ENCODE assay signal across 11 cellular contexts in the genomic region with DNA sequence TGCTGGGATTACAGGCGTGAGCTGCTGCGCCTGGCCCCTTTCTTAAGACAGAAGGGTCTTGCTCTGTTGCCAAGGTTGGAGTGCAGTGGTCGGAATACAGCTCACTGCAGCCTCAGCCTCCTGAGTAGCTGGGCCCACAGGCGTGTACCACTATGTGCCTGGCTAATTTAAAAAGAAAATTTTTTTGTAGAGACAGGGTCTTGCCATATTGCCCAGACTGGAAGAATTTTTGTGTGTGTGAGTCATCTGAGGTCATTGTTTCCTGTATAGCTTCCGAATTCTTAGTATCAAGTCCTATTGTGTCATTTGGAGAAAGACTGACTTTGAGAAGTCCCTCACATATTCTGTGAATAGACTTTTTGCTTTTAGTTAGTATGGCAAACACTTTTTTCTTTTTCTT.
DNase-seq lines count a peak whose midpoint lies in the region; ATAC-seq and TF ChIP-seq lines count a peak whose summit lies in the region.
"Had no signal": no experiment of that assay in that cellular context is flagged by ENCODE, and none has a peak within 500 bp of the region (broad histone marks: within the 10 kb centered on the region; RNA-seq: fewer than 3 reads in every experiment).

No MANE protein-coding gene starts in this region.

- H3K27ac Mint-ChIP-seq in activated naive CD8-positive, alpha-beta T cell treated with anti-CD3 and anti-CD28 coated beads, Interleukin-2, amount 50 U/mL, for 24 hours: peak overlapping the region; percentile 74
- peak overlapping the region in 2 of 3 experiments; percentile 37 to 55 for H3K27ac Mint-ChIP-seq in nephron

- H3K27me3 Mint-ChIP-seq in activated naive CD8-positive, alpha-beta T cell treated with anti-CD3 and anti-CD28 coated beads, Interleukin-2, amount 50 U/mL, for 24 hours: no peaks in the 10 kb centered on the region
- no peaks in the 10 kb centered on the region for H3K27me3 Mint-ChIP-seq in nephron (ENCODE audit: low read depth)

- H3K9me3 Mint-ChIP-seq in activated naive CD8-positive, alpha-beta T cell treated with anti-CD3 and anti-CD28 coated beads, Interleukin-2, amount 50 U/mL, for 24 hours: no peaks in the 10 kb centered on the region
- H3K9me3 Mint-ChIP-seq in nephron: no peaks in the 10 kb centered on the region

- H3K4me3 Mint-ChIP-seq in activated naive CD8-positive, alpha-beta T cell treated with anti-CD3 and anti-CD28 coated beads, Interleukin-2, amount 50 U/mL, for 24 hours: peak overlapping the region; percentile 55
- peak overlapping the region in 2 of 3 experiments; percentile 31 to 38 for H3K4me3 Mint-ChIP-seq in nephron

- TF ChIP-seq CTCF in nephron (IDR thresholded peaks at IDR 0.05; ENCODE audit: unreplicated experiment in 3 of 3) (no peak), GM20000 (IDR thresholded peaks at IDR 0.05; ENCODE audit: extremely low read depth, missing control alignments) (no peak)

- peaks cover 76% of the 10 kb centered on the region for H3K4me1 Mint-ChIP-seq in activated naive CD8-positive, alpha-beta T cell treated with anti-CD3 and anti-CD28 coated beads, Interleukin-2, amount 50 U/mL, for 24 hours
- peaks cover 53% of the 10 kb centered on the region for H3K4me1 Mint-ChIP-seq in nephron

- ATAC-seq in activated naive CD8-positive, alpha-beta T cell treated with anti-CD3 and anti-CD28 coated beads, Interleukin-2, amount 50 U/mL, for 24 hours: peak; percentile 14
- ATAC-seq in GM18907 (IDR thresholded peaks at IDR 0.05; ENCODE audit: unreplicated experiment): no peak
- ATAC-seq: left ventricle myocardium superior had no signal

- DNase-seq in EL (peak; percentile 84), NOMO-1 treated with DMSO at 0.1 percent for 48 hours (lab: John Stamatoyannopoulos, UW; ENCODE audit: unreplicated experiment) (peak; percentile 72), NAMALWA (ENCODE audit: low spot score) (no peak), GM20000 (ENCODE audit: low spot score) (no peak), NCI-H82 treated with DMSO at 0.1 percent for 48 hours (lab: John Stamatoyannopoulos, UW; ENCODE audit: unreplicated experiment) (no peak)
- no peak for DNase-seq in activated naive CD8-positive, alpha-beta T cell treated with anti-CD3 and anti-CD28 coated beads, Interleukin-2, amount 50 U/mL, for 24 hours
- DNase-seq: left ventricle myocardium superior, NCI-H2227 treated with DMSO at 0.1 percent for 48 hours, WERI-Rb-1 had no signal

- peaks cover 31% of the 10 kb centered on the region for H3K36me3 Mint-ChIP-seq in activated naive CD8-positive, alpha-beta T cell treated with anti-CD3 and anti-CD28 coated beads, Interleukin-2, amount 50 U/mL, for 24 hours (ENCODE audit: low read depth)
- peaks cover 18% of the 10 kb centered on the region for H3K36me3 Mint-ChIP-seq in nephron (ENCODE audit: low read depth)

Comparison
In these comparisons a context has a peak if more than half of its experiments do, and no peak if none do; other contexts are left out.
1. DNase-seq: peak in EL (single experiment) and NOMO-1 treated with DMSO at 0.1 percent for 48 hours (single experiment); none in activated naive CD8-positive, alpha-beta T cell treated with anti-CD3 and anti-CD28 coated beads, Interleukin-2, amount 50 U/mL, for 24 hours (single experiment), NAMALWA (single experiment), GM20000 (single experiment) and NCI-H82 treated with DMSO at 0.1 percent for 48 hours (single experiment).